In genomic region chr10:28445511-28445910, GRCh38 we compare ENCODE assay signal across 24 cellular contexts.
"Had no signal": no experiment of that assay in that cellular context is flagged by ENCODE, and none has a peak within 500 bp of the region (broad histone marks: within the 10 kb centered on the region; RNA-seq: fewer than 3 reads in every experiment).

No MANE protein-coding gene starts in this region.

- H3K4me1 ChIP-seq: tibial artery had no signal

- H3K36me3 Mint-ChIP-seq: activated CD8-positive, alpha-beta memory T cell treated with anti-CD3 and anti-CD28 coated beads, Interleukin-2, amount 10 ng/mL, durations not matched to agents 7 days and 5 days; activated naive CD4-positive, alpha-beta T cell treated with anti-CD3 and anti-CD28 coated beads, Interleukin-2, amount 50 U/mL, for 24 hours; brain; immature natural killer cell; T-cell had no signal

- H3K4me3 Mint-ChIP-seq: activated CD4-positive, alpha-beta T cell treated with anti-CD3 and anti-CD28 coated beads, Interleukin-2, amount 10 ng/mL, durations not matched to agents 7 days and 5 days; activated CD8-positive, alpha-beta memory T cell treated with anti-CD3 and anti-CD28 coated beads, Interleukin-2, amount 10 ng/mL, durations not matched to agents 7 days and 5 days; activated CD8-positive, alpha-beta T cell treated with anti-CD3 and anti-CD28 coated beads for 36 hours; activated naive CD4-positive, alpha-beta T cell treated with anti-CD3 and anti-CD28 coated beads, Interleukin-2, amount 50 U/mL, for 24 hours; brain; immature natural killer cell; nephron progenitor cell; T-cell; T-helper 2 cell treated with Interferon-gamma antibody and Interleukin-4, amounts not matched to agents 5 μg/mL and 100 μg/mL, for 36 hours had no signal

- H3K36me3 ChIP-seq: tibial artery had no signal

- H3K4me1 Mint-ChIP-seq: activated CD4-positive, alpha-beta T cell treated with anti-CD3 and anti-CD28 coated beads, Interleukin-2, amount 10 ng/mL, durations not matched to agents 7 days and 5 days; activated CD8-positive, alpha-beta memory T cell treated with anti-CD3 and anti-CD28 coated beads, Interleukin-2, amount 10 ng/mL, durations not matched to agents 7 days and 5 days; activated naive CD4-positive, alpha-beta T cell treated with anti-CD3 and anti-CD28 coated beads, Interleukin-2, amount 50 U/mL, for 24 hours; brain; immature natural killer cell; T-cell had no signal

- H3K27ac Mint-ChIP-seq: activated CD4-positive, alpha-beta T cell treated with anti-CD3 and anti-CD28 coated beads, Interleukin-2, amount 10 ng/mL, durations not matched to agents 7 days and 5 days; activated CD8-positive, alpha-beta memory T cell treated with anti-CD3 and anti-CD28 coated beads, Interleukin-2, amount 10 ng/mL, durations not matched to agents 7 days and 5 days; activated CD8-positive, alpha-beta T cell treated with anti-CD3 and anti-CD28 coated beads for 36 hours; activated naive CD4-positive, alpha-beta T cell treated with anti-CD3 and anti-CD28 coated beads, Interleukin-2, amount 50 U/mL, for 24 hours; brain; immature natural killer cell; nephron progenitor cell; T-cell; T-helper 2 cell treated with Interferon-gamma antibody and Interleukin-4, amounts not matched to agents 5 μg/mL and 100 μg/mL, for 36 hours had no signal

- DNase-seq: activated CD4-positive, alpha-beta T cell treated with anti-CD3 and anti-CD28 coated beads, Interleukin-2, amount 10 ng/mL, durations not matched to agents 7 days and 5 days; activated CD4-positive, CD25-positive, alpha-beta regulatory T cell treated with anti-CD3 and anti-CD28 coated beads, Interleukin-2, amount 50 U/mL, for 72 hours; activated CD8-positive, alpha-beta memory T cell treated with anti-CD3 and anti-CD28 coated beads, Interleukin-2, amount 10 ng/mL, durations not matched to agents 7 days and 5 days; activated CD8-positive, alpha-beta T cell treated with anti-CD3 and anti-CD28 coated beads for 36 hours; activated effector memory CD4-positive, alpha-beta T cell treated with anti-CD3 and anti-CD28 coated beads, Interleukin-2, amount 50 U/mL, for 16 hours; activated T-cell treated with anti-CD3 and anti-CD28 coated beads for 4 hours; aorta; caudate nucleus; dermis blood vessel endothelial cell; effector CD8-positive, alpha-beta T cell; foreskin melanocyte; immature natural killer cell; nephron progenitor cell; occipital lobe; posterior cingulate gyrus; stimulated activated CD4-positive, alpha-beta T cell treated with anti-CD3 and anti-CD28 coated beads, Interleukin-4, amount 100 ng/mL, for 4 hours; stimulated activated naive CD8-positive, alpha-beta T cell treated with anti-CD3 and anti-CD28 coated beads, Interleukin-15, Interleukin-2, amounts not matched to agents 100 U/mL and 50 U/mL, for 24 hours; T-cell; tibial artery had no signal

- H3K4me3 ChIP-seq: tibial artery had no signal

- H3K27me3 Mint-ChIP-seq: brain had no signal

- H3K27ac ChIP-seq: tibial artery, VCaP had no signal

- H3K9me3 ChIP-seq: tibial artery had no signal

- FAIRE-seq: urothelium cell line had no signal

- H3K9me3 Mint-ChIP-seq: activated CD4-positive, alpha-beta T cell treated with anti-CD3 and anti-CD28 coated beads, Interleukin-2, amount 10 ng/mL, durations not matched to agents 7 days and 5 days; activated CD8-positive, alpha-beta T cell treated with anti-CD3 and anti-CD28 coated beads for 36 hours; activated naive CD4-positive, alpha-beta T cell treated with anti-CD3 and anti-CD28 coated beads, Interleukin-2, amount 50 U/mL, for 24 hours; brain; immature natural killer cell; nephron progenitor cell; T-cell; T-helper 2 cell treated with Interferon-gamma antibody and Interleukin-4, amounts not matched to agents 5 μg/mL and 100 μg/mL, for 36 hours had no signal
